In genomic region chr7:1236831-1237701, GRCh38 we compare ENCODE assay signal across 17 cellular contexts. TPM values are rescaled to one million over a fixed set of nuclear protein-coding genes. Genes with fewer than 3 reads are reported as not detected.
A peak's percentile ranks its signal among the peaks of the same experiment; 100 is the strongest.
DNase-seq lines count a peak whose midpoint lies in the region; ATAC-seq and TF ChIP-seq lines count a peak whose summit lies in the region.
"Had no signal": no experiment of that assay in that cellular context is flagged by ENCODE, and none has a peak within 500 bp of the region (broad histone marks: within the 10 kb centered on the region; RNA-seq: fewer than 3 reads in every experiment).

No MANE protein-coding gene starts in this region.

- H3K4me1 Mint-ChIP-seq in activated T-cell treated with anti-CD3 and anti-CD28 coated beads, Interleukin-2, amount 50 U/mL, for 72 hours (ENCODE audit: low read depth), result peaks cover 19% of the 10 kb centered on the region
- H3K4me1 Mint-ChIP-seq in brain, result peaks cover 27% of the 10 kb centered on the region
- H3K4me1 Mint-ChIP-seq in neural progenitor cell, result peaks cover 21% of the 10 kb centered on the region
- H3K4me1 Mint-ChIP-seq in Calu3 (ENCODE audit: low read depth, unreplicated experiment), result no peaks in the 10 kb centered on the region

- H3K4me1 ChIP-seq in neural progenitor cell, result peaks cover 15% of the 10 kb centered on the region
- H3K4me1 ChIP-seq: prostate gland had no signal

- DNase-seq in activated T-cell treated with anti-CD3 and anti-CD28 coated beads, Interleukin-2, amount 50 U/mL, for 72 hours, result no peak
- DNase-seq in activated T-cell treated with anti-CD3 and anti-CD28 coated beads for 4 hours (no peak), G401 (ENCODE audit: low spot score) (peak; percentile 67), neural progenitor cell (ENCODE audit: low spot score) (peak; percentile 66), Calu3 (no peak), NCI-H1105 treated with DMSO at 0.1 percent for 48 hours (lab: John Stamatoyannopoulos, UW) (no peak)
- DNase-seq: activated CD4-positive, alpha-beta T cell treated with anti-CD3 and anti-CD28 coated beads for 36 hours; DMS153; effector CD4-positive, alpha-beta T cell; hippocampal formation; MV-4-11; NCI-H82 had no signal

- H3K9ac ChIP-seq in neural progenitor cell, result no peak overlapping the region

- peaks cover 87% of the 10 kb centered on the region for H4K20me1 ChIP-seq in neural progenitor cell (ENCODE audit: low read depth)

- no peak overlapping the region for H3K27ac ChIP-seq in neural progenitor cell
- H3K27ac ChIP-seq: prostate gland, RWPE1 had no signal

- no peaks in the 10 kb centered on the region for H3K79me2 ChIP-seq in neural progenitor cell (ENCODE audit: low read depth)

- H3K9me3 ChIP-seq in neural progenitor cell (ENCODE audit: low read depth), result no peaks in the 10 kb centered on the region
- H3K9me3 ChIP-seq: prostate gland had no signal

- TF ChIP-seq CTCF in brain (conservative IDR thresholded peaks at IDR 0.05), result no peak
- TF ChIP-seq CTCF in neural progenitor cell (IDR thresholded peaks at IDR 0.05), result no peak
- no peak for TF ChIP-seq CTCF in Calu3 (IDR thresholded peaks at IDR 0.05; ENCODE audit: unreplicated experiment)

- peaks cover 43% of the 10 kb centered on the region for H3F3A ChIP-seq in neural progenitor cell (ENCODE audit: low read depth)

- in situ Hi-C loops in G401 (cut with HindIII; ENCODE audit: low sequenced_read_pairs), result no loop called here

- no TSS peak for BruUV-seq in Calu3 (replicated peaks; lab: Mats Ljungman, UMichigan)

- H3K27me3 Mint-ChIP-seq in activated T-cell treated with anti-CD3 and anti-CD28 coated beads, Interleukin-2, amount 50 U/mL, for 72 hours (ENCODE audit: low read depth), result peaks cover 49% of the 10 kb centered on the region
- H3K27me3 Mint-ChIP-seq in brain, result peaks cover 87% of the 10 kb centered on the region
- H3K27me3 Mint-ChIP-seq in neural progenitor cell (ENCODE audit: insufficient read depth, low read depth), result peaks cover 70% of the 10 kb centered on the region
- peaks cover 92% of the 10 kb centered on the region for H3K27me3 Mint-ChIP-seq in Calu3 (ENCODE audit: unreplicated experiment)

- no peaks in the 10 kb centered on the region for H3K9me3 Mint-ChIP-seq in activated T-cell treated with anti-CD3 and anti-CD28 coated beads, Interleukin-2, amount 50 U/mL, for 72 hours
- peaks cover 0 to 1% (median 0%) of the 10 kb centered on the region in 5 experiments for H3K9me3 Mint-ChIP-seq in brain
- peaks cover 4% of the 10 kb centered on the region for H3K9me3 Mint-ChIP-seq in neural progenitor cell
- no peaks in the 10 kb centered on the region for H3K9me3 Mint-ChIP-seq in Calu3 (ENCODE audit: low read depth, unreplicated experiment)

- no peak overlapping the region for H2AFZ ChIP-seq in neural progenitor cell (replicated peaks)

- no peak overlapping the region for H3K4me3 ChIP-seq in neural progenitor cell
- H3K4me3 ChIP-seq: prostate gland had no signal

- H3K4me3 Mint-ChIP-seq in activated T-cell treated with anti-CD3 and anti-CD28 coated beads, Interleukin-2, amount 50 U/mL, for 72 hours, result peak overlapping the region; percentile 53 to 58
- H3K4me3 Mint-ChIP-seq in brain (peak overlapping the region in 4 of 5 experiments; percentile 68 to 83 (median 74)), neural progenitor cell (no peak overlapping the region), Calu3 (ENCODE audit: low read depth, unreplicated experiment) (no peak overlapping the region)
- H3K4me3 Mint-ChIP-seq: activated CD4-positive, alpha-beta T cell treated with anti-CD3 and anti-CD28 coated beads for 36 hours had no signal

- H3K4me2 ChIP-seq in neural progenitor cell, result no peak overlapping the region

- intact Hi-C loops in Calu3 (cut with micrococcal nuclease; ENCODE audit: unreplicated experiment), result no loop called here

- CTCF ChIA-PET in Calu3 (lab: Charles Lee), result no interaction called here

- peaks cover 0 to 4% of the 10 kb centered on the region in 2 donors for H3K36me3 Mint-ChIP-seq in activated T-cell treated with anti-CD3 and anti-CD28 coated beads, Interleukin-2, amount 50 U/mL, for 72 hours (ENCODE audit: insufficient read depth in 2 of 2)
- H3K36me3 Mint-ChIP-seq in brain, result no peaks in the 10 kb centered on the region
- no peaks in the 10 kb centered on the region for H3K36me3 Mint-ChIP-seq in neural progenitor cell
- no peaks in the 10 kb centered on the region for H3K36me3 Mint-ChIP-seq in Calu3 (ENCODE audit: insufficient read depth, unreplicated experiment)

- no peaks in the 10 kb centered on the region for H3K36me3 ChIP-seq in neural progenitor cell
- H3K36me3 ChIP-seq: prostate gland had no signal

- H3K27me3 ChIP-seq in neural progenitor cell, result peaks cover 100% of the 10 kb centered on the region

- peak overlapping the region; percentile 87 for H3K27ac Mint-ChIP-seq in activated T-cell treated with anti-CD3 and anti-CD28 coated beads, Interleukin-2, amount 50 U/mL, for 72 hours
- peak overlapping the region in 3 of 5 experiments; percentile 88 to 97 (median 89) for H3K27ac Mint-ChIP-seq in brain
- no peak overlapping the region for H3K27ac Mint-ChIP-seq in neural progenitor cell
- no peak overlapping the region for H3K27ac Mint-ChIP-seq in Calu3 (ENCODE audit: unreplicated experiment)
- H3K27ac Mint-ChIP-seq: activated CD4-positive, alpha-beta T cell treated with anti-CD3 and anti-CD28 coated beads for 36 hours had no signal

- no peak for ATAC-seq in activated T-cell treated with anti-CD3 and anti-CD28 coated beads, Interleukin-2, amount 50 U/mL, for 72 hours (replicated peaks in 1 of 2)
- no peak for ATAC-seq in GM21360 (IDR thresholded peaks at IDR 0.05; ENCODE audit: unreplicated experiment)
- ATAC-seq: activated CD4-positive, alpha-beta T cell treated with anti-CD3 and anti-CD28 coated beads for 36 hours had no signal

RNA-seq across cellular contexts. Expression of gene UNCX, which starts 4.4 kb away (rescaled TPM):
- total RNA-seq in activated T-cell treated with anti-CD3 and anti-CD28 coated beads, Interleukin-2, amount 50 U/mL, for 72 hours, result not detected
- 0.10 and 0.25 TPM in 2 replicates for total RNA-seq in G401 (2014; rRNA removed; shearing (Covaris generic))
- polyA plus RNA-seq in brain (ENCODE audit: insufficient read depth, low read depth, low replicate concordance), result not detected
- total RNA-seq in neural progenitor cell (ENCODE audit: low replicate concordance), result not detected in 2 replicates
- total RNA-seq in Calu3 (2022), result not detected in 2 replicates
- total RNA-seq: activated CD4-positive, alpha-beta T cell treated with anti-CD3 and anti-CD28 coated beads for 36 hours; mucosa of gallbladder; prostate gland had no signal

Comparison
In these comparisons a context has a peak if more than half of its experiments do, and no peak if none do; other contexts are left out.
1. DNase-seq: peak in G401 (single experiment) and neural progenitor cell (single experiment); none in activated T-cell treated with anti-CD3 and anti-CD28 coated beads, Interleukin-2, amount 50 U/mL, for 72 hours (0 of 2), activated T-cell treated with anti-CD3 and anti-CD28 coated beads for 4 hours (single experiment), Calu3 (single experiment) and NCI-H1105 treated with DMSO at 0.1 percent for 48 hours (single experiment).
2. H3K27ac Mint-ChIP-seq: peak in activated T-cell treated with anti-CD3 and anti-CD28 coated beads, Interleukin-2, amount 50 U/mL, for 72 hours (single experiment) and brain (3 of 5); none in neural progenitor cell (single experiment) and Calu3 (single experiment).
3. H3K4me3 Mint-ChIP-seq: peak in activated T-cell treated with anti-CD3 and anti-CD28 coated beads, Interleukin-2, amount 50 U/mL, for 72 hours (2 of 2) and brain (4 of 5); none in neural progenitor cell (single experiment) and Calu3 (single experiment).